ENCODE assay signal across 9 cellular contexts in the genomic region with DNA sequence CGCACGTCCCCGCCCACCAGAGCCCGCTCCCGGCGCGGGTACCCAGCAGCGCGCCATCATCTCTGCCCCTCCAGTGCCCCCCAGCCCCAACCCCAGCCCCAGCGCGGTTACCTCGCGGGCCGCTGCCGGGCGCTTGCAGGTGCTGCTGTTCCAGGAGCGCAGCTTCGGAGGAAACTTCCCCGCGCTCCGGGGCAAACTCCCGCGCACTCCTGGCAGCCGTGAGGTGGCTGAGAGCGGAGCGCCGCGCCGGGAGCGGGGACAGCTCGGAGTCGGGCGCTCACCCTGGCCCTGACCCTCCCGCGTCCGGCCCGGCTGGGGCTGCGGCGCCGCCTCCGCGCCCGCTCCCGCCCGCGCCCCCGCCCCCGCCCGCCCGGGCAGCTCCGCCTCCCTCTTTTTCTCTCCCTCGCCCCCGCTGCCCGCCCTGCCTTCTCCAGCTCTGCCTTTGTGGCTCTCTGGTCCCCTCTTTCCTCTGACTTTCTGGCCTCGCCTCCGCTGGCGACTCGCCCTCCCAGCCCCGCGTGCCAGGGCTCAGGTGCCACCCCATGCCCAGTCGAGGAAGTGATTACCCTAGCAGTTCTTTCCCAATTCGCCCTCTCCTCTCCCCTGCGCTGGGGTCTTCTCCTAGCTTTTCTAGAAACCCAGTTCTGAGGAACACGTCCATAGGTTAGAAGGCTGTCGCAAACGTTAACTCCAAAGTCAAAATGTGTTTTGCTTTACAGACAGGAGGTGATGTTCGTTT. TPM values are rescaled to one million over a fixed set of nuclear protein-coding genes. Genes with fewer than 3 reads are reported as not detected.
DNase-seq lines count a peak whose midpoint lies in the region; ATAC-seq and TF ChIP-seq lines count a peak whose summit lies in the region.
"Had no signal": no experiment of that assay in that cellular context is flagged by ENCODE, and none has a peak within 500 bp of the region (broad histone marks: within the 10 kb centered on the region; RNA-seq: fewer than 3 reads in every experiment).

Gene CHST9 (minus strand): TSS at position 284 of the 739 bp plus-strand sequence. CDS start 42,499 bp downstream, outside the sequence.

- TF ChIP-seq CTCF in gastrocnemius medialis (IDR thresholded peaks at IDR 0.05 in 4 of 5, conservative IDR thresholded peaks at IDR 0.05 in 1 of 5): no peak

- TF ChIP-seq POLR2A in gastrocnemius medialis (IDR thresholded peaks at IDR 0.05): no peak

- WGBS in iPS DF 6.9 (ENCODE audit: insufficient coverage, insufficient read length): no CpG with 5 or more reads among the region's 67 CpGs

- peak; percentile 10 for DNase-seq in HPDE6-E6E7 (ENCODE audit: extremely low spot score)
- DNase-seq in SK-N-DZ (ENCODE audit: low spot score): peak; percentile 10
- no peak for DNase-seq in iPS DF 6.9 (ENCODE audit: low read depth, low spot score)
- DNase-seq in gastrocnemius medialis: no peak
- DNase-seq in activated CD4-positive, alpha-beta T cell treated with anti-CD3 and anti-CD28 coated beads, Interleukin-2, amount 10 ng/mL, durations not matched to agents 7 days and 5 days: no peak
- DNase-seq in stimulated activated CD4-positive, alpha-beta T cell treated with anti-CD3 and anti-CD28 coated beads, Interleukin-2, amount 100 ng/mL, for 24 hours: no peak
- DNase-seq: activated B cell treated with CpG ODN at 0.5 μM for 24 hours had no signal

- no peaks in the 10 kb centered on the region for H3K36me3 ChIP-seq in iPS DF 6.9 (ENCODE audit: control insufficient read depth, insufficient read depth, low read length)
- no peaks in the 10 kb centered on the region for H3K36me3 ChIP-seq in gastrocnemius medialis

- H3K27me3 ChIP-seq in iPS DF 6.9 (ENCODE audit: control insufficient read depth, insufficient read depth, low read length) (no peaks in the 10 kb centered on the region), gastrocnemius medialis (peaks cover 7 to 10% (median 9%) of the 10 kb centered on the region in 3 donors)

- no peaks in the 10 kb centered on the region for H3K9me3 Mint-ChIP-seq in activated CD4-positive, alpha-beta T cell treated with anti-CD3 and anti-CD28 coated beads, Interleukin-2, amount 10 ng/mL, durations not matched to agents 7 days and 5 days
- H3K9me3 Mint-ChIP-seq: activated B cell treated with CpG ODN at 0.5 μM for 24 hours had no signal

- H3K4me1 ChIP-seq in iPS DF 6.9 (ENCODE audit: control insufficient read depth, insufficient read depth, low read length) (no peaks in the 10 kb centered on the region), gastrocnemius medialis (peaks cover 0 to 6% of the 10 kb centered on the region in 2 donors)

- CTCF ChIA-PET in activated CD4-positive, alpha-beta T cell treated with anti-CD3 and anti-CD28 coated beads, Interleukin-2, amount 10 ng/mL, durations not matched to agents 7 days and 5 days (lab: Charles Lee): no interaction called here

- no peaks in the 10 kb centered on the region for H3K36me3 Mint-ChIP-seq in activated CD4-positive, alpha-beta T cell treated with anti-CD3 and anti-CD28 coated beads, Interleukin-2, amount 10 ng/mL, durations not matched to agents 7 days and 5 days (ENCODE audit: low read depth)

- H3K27me3 Mint-ChIP-seq in activated CD4-positive, alpha-beta T cell treated with anti-CD3 and anti-CD28 coated beads, Interleukin-2, amount 10 ng/mL, durations not matched to agents 7 days and 5 days: peaks cover 31% of the 10 kb centered on the region

- peaks cover 2% of the 10 kb centered on the region for H3K4me1 Mint-ChIP-seq in activated CD4-positive, alpha-beta T cell treated with anti-CD3 and anti-CD28 coated beads, Interleukin-2, amount 10 ng/mL, durations not matched to agents 7 days and 5 days
- H3K4me1 Mint-ChIP-seq: activated B cell treated with CpG ODN at 0.5 μM for 24 hours had no signal

- H3K4me3 ChIP-seq in iPS DF 6.9 (ENCODE audit: low read length) (peak within 1 kb of the TSS; percentile 95), gastrocnemius medialis (peak within 1 kb of the TSS; percentile 45 to 55 (median 50))

- H3K4me3 Mint-ChIP-seq in activated CD4-positive, alpha-beta T cell treated with anti-CD3 and anti-CD28 coated beads, Interleukin-2, amount 10 ng/mL, durations not matched to agents 7 days and 5 days: no peak within 1 kb of the TSS
- H3K4me3 Mint-ChIP-seq: activated B cell treated with CpG ODN at 0.5 μM for 24 hours had no signal

- no peak for ATAC-seq in gastrocnemius medialis
- ATAC-seq in HG02885 (IDR thresholded peaks at IDR 0.05; ENCODE audit: poor library complexity, unreplicated experiment): no peak
- ATAC-seq in HG02840 (IDR thresholded peaks at IDR 0.05; ENCODE audit: low FRiP score, unreplicated experiment): no peak

- no peak within 1 kb of the TSS for H3K27ac Mint-ChIP-seq in activated CD4-positive, alpha-beta T cell treated with anti-CD3 and anti-CD28 coated beads, Interleukin-2, amount 10 ng/mL, durations not matched to agents 7 days and 5 days
- H3K27ac Mint-ChIP-seq: activated B cell treated with CpG ODN at 0.5 μM for 24 hours had no signal

- POLR2A ChIA-PET in activated CD4-positive, alpha-beta T cell treated with anti-CD3 and anti-CD28 coated beads, Interleukin-2, amount 10 ng/mL, durations not matched to agents 7 days and 5 days (lab: Charles Lee): no interaction called here

- H3K27ac ChIP-seq in iPS DF 6.9 (ENCODE audit: low read length) (no peak within 1 kb of the TSS), gastrocnemius medialis (no peak within 1 kb of the TSS)

- in situ Hi-C loops in gastrocnemius medialis (cut with MboI; ENCODE audit: low sequenced_read_pairs in 4 of 4): no loop called here

- H3K9me3 ChIP-seq in iPS DF 6.9 (ENCODE audit: control insufficient read depth, insufficient read depth, low read length): no peaks in the 10 kb centered on the region
- no peaks in the 10 kb centered on the region for H3K9me3 ChIP-seq in gastrocnemius medialis

- intact Hi-C loops in gastrocnemius medialis (cut with DNase I; ENCODE audit: low total_unique reads): no loop called here

RNA-seq across cellular contexts. Expression of gene CHST9, which starts in this region (rescaled TPM):
- 3.3 and 5.8 TPM in 2 replicates for polyA plus RNA-seq in SK-N-DZ (2014; cell fraction: cytosol; rRNA removed)
- polyA plus RNA-seq in SK-N-DZ (2014; cell fraction: nucleus; rRNA removed): 0.45 and 2.6 TPM in 2 replicates
- under 1 TPM in 1 of 4 donors, not detected in 3; 0.07 TPM for total RNA-seq in gastrocnemius medialis
- total RNA-seq in activated CD4-positive, alpha-beta T cell treated with anti-CD3 and anti-CD28 coated beads, Interleukin-2, amount 10 ng/mL, durations not matched to agents 7 days and 5 days: not detected
- total RNA-seq: activated B cell treated with CpG ODN at 0.5 μM for 24 hours had no signal

Comparison
In these comparisons a context has a peak if more than half of its experiments do, and no peak if none do; other contexts are left out.
1. DNase-seq: peak in HPDE6-E6E7 (single experiment) and SK-N-DZ (single experiment); none in iPS DF 6.9 (single experiment), gastrocnemius medialis (0 of 2), activated CD4-positive, alpha-beta T cell treated with anti-CD3 and anti-CD28 coated beads, Interleukin-2, amount 10 ng/mL, durations not matched to agents 7 days and 5 days (single experiment) and stimulated activated CD4-positive, alpha-beta T cell treated with anti-CD3 and anti-CD28 coated beads, Interleukin-2, amount 100 ng/mL, for 24 hours (0 of 2).